ENCODE assay signal across 8 cellular contexts in genomic region chr3:111895079-111895478, GRCh38. TPM values are rescaled to one million over a fixed set of nuclear protein-coding genes. Genes with fewer than 3 reads are reported as not detected.
DNase-seq lines count a peak whose midpoint lies in the region; ATAC-seq and TF ChIP-seq lines count a peak whose summit lies in the region.
"Had no signal": no experiment of that assay in that cellular context is flagged by ENCODE, and none has a peak within 500 bp of the region (broad histone marks: within the 10 kb centered on the region; RNA-seq: fewer than 3 reads in every experiment).

No MANE protein-coding gene starts in this region.

- ATAC-seq in HG02885 (IDR thresholded peaks at IDR 0.05; ENCODE audit: poor library complexity, unreplicated experiment), result no peak

- no peak overlapping the region for H3K4me3 Mint-ChIP-seq in brain
- no peak overlapping the region for H3K4me3 Mint-ChIP-seq in activated naive CD4-positive, alpha-beta T cell treated with anti-CD3 and anti-CD28 coated beads for 36 hours

- no peak for TF ChIP-seq EP300 in ovary (IDR thresholded peaks at IDR 0.05)

- H3K27ac Mint-ChIP-seq in brain, result no peak overlapping the region
- H3K27ac Mint-ChIP-seq in activated naive CD4-positive, alpha-beta T cell treated with anti-CD3 and anti-CD28 coated beads for 36 hours, result no peak overlapping the region

- H3K36me3 ChIP-seq in osteoblast (ENCODE audit: insufficient read depth, low read length) (peaks cover 18% of the 10 kb centered on the region), ovary (no peaks in the 10 kb centered on the region)
- H3K36me3 ChIP-seq: adrenal gland had no signal

- no peak for TF ChIP-seq POLR2A in ovary (IDR thresholded peaks at IDR 0.05)

- peaks cover 9 to 23% (median 10%) of the 10 kb centered on the region in 5 experiments for H3K9me3 Mint-ChIP-seq in brain
- no peaks in the 10 kb centered on the region for H3K9me3 Mint-ChIP-seq in activated naive CD4-positive, alpha-beta T cell treated with anti-CD3 and anti-CD28 coated beads for 36 hours

- no peaks in the 10 kb centered on the region for H3K4me1 Mint-ChIP-seq in brain
- H3K4me1 Mint-ChIP-seq in activated naive CD4-positive, alpha-beta T cell treated with anti-CD3 and anti-CD28 coated beads for 36 hours (ENCODE audit: low read depth), result no peaks in the 10 kb centered on the region

- H3K27ac ChIP-seq in osteoblast (ENCODE audit: low read depth, low read length) (no peak overlapping the region), ovary (no peak overlapping the region)
- H3K27ac ChIP-seq: adrenal gland had no signal

- CTCF ChIA-PET in activated naive CD4-positive, alpha-beta T cell treated with anti-CD3 and anti-CD28 coated beads for 36 hours (lab: Charles Lee), result interaction anchor here (0.6 to 1.1 kb wide), 8 partner anchors 12 to 226 kb away, joined by 3 to 6 read pairs (median 4); no protein-coding TSS in a partner anchor

- DNase-seq in NCI-H1436 (lab: John Stamatoyannopoulos, UW), result peak; percentile 51
- no peak for DNase-seq in osteoblast (ENCODE audit: insufficient read length, low spot score, missing footprints)
- DNase-seq in activated naive CD4-positive, alpha-beta T cell treated with anti-CD3 and anti-CD28 coated beads for 36 hours, result no peak
- no peak for DNase-seq in ovary
- DNase-seq: adrenal gland had no signal

- H3K4me1 ChIP-seq in osteoblast (ENCODE audit: insufficient read depth, low read length), result peaks cover 6% of the 10 kb centered on the region
- H3K4me1 ChIP-seq in ovary (ENCODE audit: insufficient read depth), result no peaks in the 10 kb centered on the region
- H3K4me1 ChIP-seq: adrenal gland had no signal

- H3K27me3 ChIP-seq in osteoblast (ENCODE audit: insufficient read depth, low read length) (no peaks in the 10 kb centered on the region), ovary (no peaks in the 10 kb centered on the region)
- H3K27me3 ChIP-seq: adrenal gland had no signal

- peaks cover 7% of the 10 kb centered on the region for H3K27me3 Mint-ChIP-seq in brain
- H3K27me3 Mint-ChIP-seq in activated naive CD4-positive, alpha-beta T cell treated with anti-CD3 and anti-CD28 coated beads for 36 hours (ENCODE audit: low read depth), result peaks cover 2% of the 10 kb centered on the region

- H3K9me3 ChIP-seq in osteoblast (ENCODE audit: low read depth, low read length) (no peaks in the 10 kb centered on the region), ovary (no peaks in the 10 kb centered on the region)
- H3K9me3 ChIP-seq: adrenal gland had no signal

- H4K20me1 ChIP-seq in osteoblast (ENCODE audit: insufficient read depth, low read length), result peaks cover 33% of the 10 kb centered on the region

- TF ChIP-seq CTCF in GM12872 (IDR thresholded peaks at IDR 0.05; ENCODE audit: insufficient read depth, low read depth, low read length), result peak; percentile 30; the same call in 2 of the 3 replicates
- TF ChIP-seq CTCF in brain (conservative IDR thresholded peaks at IDR 0.05), result peak; percentile 43 to 56
- peak; percentile 51 for TF ChIP-seq CTCF in osteoblast (IDR thresholded peaks at IDR 0.05; ENCODE audit: extremely low read depth, low read depth, low read length)
- TF ChIP-seq CTCF in ovary (IDR thresholded peaks at IDR 0.05), result no peak

- 37 to 53% (median 45%) methylated on average over 1 of the region's 1 CpG for WGBS in ovary, 3 donors

- peaks cover 86% of the 10 kb centered on the region for H3K79me2 ChIP-seq in osteoblast (ENCODE audit: insufficient read depth, low read length)

- H3K4me3 ChIP-seq in osteoblast (ENCODE audit: insufficient read depth, low read length), result no peak overlapping the region
- no peak overlapping the region for H3K4me3 ChIP-seq in ovary
- H3K4me3 ChIP-seq: adrenal gland had no signal

- intact Hi-C loops in activated naive CD4-positive, alpha-beta T cell treated with anti-CD3 and anti-CD28 coated beads for 36 hours (cut with micrococcal nuclease), result loop anchor here (1.0 kb wide), 3 partner anchors 72 to 148 kb away; no protein-coding TSS in a partner anchor
- intact Hi-C loops in ovary (cut with DNase I), result no loop called here

- no peak overlapping the region for H3K4me2 ChIP-seq in osteoblast (ENCODE audit: insufficient read depth, low read length)

- H2AFZ ChIP-seq in osteoblast (ENCODE audit: low read length), result no peak overlapping the region

- peaks cover 35% of the 10 kb centered on the region for H3K36me3 Mint-ChIP-seq in brain
- no peaks in the 10 kb centered on the region for H3K36me3 Mint-ChIP-seq in activated naive CD4-positive, alpha-beta T cell treated with anti-CD3 and anti-CD28 coated beads for 36 hours (ENCODE audit: low read depth)

RNA-seq across cellular contexts. Expression of gene PHLDB2, which starts 36.0 kb away (rescaled TPM):
- 1.2 TPM for polyA plus RNA-seq in brain (ENCODE audit: insufficient read depth, low read depth, low replicate concordance)
- total RNA-seq in osteoblast, result 96.4 and 107 TPM in 2 replicates
- total RNA-seq in activated naive CD4-positive, alpha-beta T cell treated with anti-CD3 and anti-CD28 coated beads for 36 hours, result 1 to 10 TPM; 1.1 TPM
- 100 to 1,000 TPM in 1 of 7 donors, 10 to 100 TPM in 6; 13.1 to 141 (median 19.3) TPM for total RNA-seq in ovary
- polyA plus RNA-seq in ovary, result 10 to 100 TPM in 1 of 2 donors, 1 to 10 TPM in 1; 9.0 to 26.7 TPM

Comparison
In these comparisons a context has a peak if more than half of its experiments do, and no peak if none do; other contexts are left out.
1. CTCF ChIP-seq: peak in GM12872 (single experiment), brain (2 of 2) and osteoblast (single experiment); none in ovary (0 of 3).
2. RNA of gene PHLDB2, which starts 36.0 kb away (total RNA-seq): 96.4 to 107 TPM in osteoblast and 13.1 to 141 TPM in ovary; 1.1 TPM in activated naive CD4-positive, alpha-beta T cell treated with anti-CD3 and anti-CD28 coated beads for 36 hours; every median in the first group is over 4 times any median in the second.